In genomic region chr6:158068893-158069799, GRCh38 we compare ENCODE assay signal across 10 cellular contexts.
DNase-seq lines count a peak whose midpoint lies in the region; ATAC-seq and TF ChIP-seq lines count a peak whose summit lies in the region.
"Had no signal": no experiment of that assay in that cellular context is flagged by ENCODE, and none has a peak within 500 bp of the region (broad histone marks: within the 10 kb centered on the region; RNA-seq: fewer than 3 reads in every experiment).

No MANE protein-coding gene starts in this region.

- in situ Hi-C loops in mammary epithelial cell (cut with MboI; ENCODE audit: low sequenced_read_pairs in 2 of 2) = no loop called here

- peak overlapping the region; percentile 49 for H2AFZ ChIP-seq in mammary epithelial cell (ENCODE audit: low read depth, low read length)

- H3K4me1 ChIP-seq in mammary epithelial cell (ENCODE audit: insufficient read depth, low read length) (peaks cover 26% of the 10 kb centered on the region), mucosa of descending colon (ENCODE audit: low read depth) (peaks cover 16% of the 10 kb centered on the region)

- 89% methylated on average over 9 of the region's 14 CpGs for WGBS in mammary epithelial cell (ENCODE audit: low coverage, missing lambda C conversion rate)

- peak; percentile 70 for DNase-seq in AG20443 (ENCODE audit: low spot score)
- DNase-seq in NCI-H1105 (lab: John Stamatoyannopoulos, UW) = peak; percentile 74
- peak; percentile 93 for DNase-seq in mammary epithelial cell
- peak; percentile 76 to 86 (median 83) for DNase-seq in mucosa of descending colon
- no peak for DNase-seq in stimulated activated naive CD4-positive, alpha-beta T cell (lab: John Stamatoyannopoulos, UW)
- DNase-seq: NCI-H2227 treated with DMSO at 0.1 percent for 48 hours had no signal

- no peaks in the 10 kb centered on the region for H3K9me3 ChIP-seq in mammary epithelial cell (replicated peaks; ENCODE audit: insufficient read depth, low read length)
- H3K9me3 ChIP-seq in mucosa of descending colon = no peaks in the 10 kb centered on the region

- ATAC-seq in mucosa of descending colon = peak; percentile 94
- ATAC-seq in GM18498 (IDR thresholded peaks at IDR 0.05; ENCODE audit: unreplicated experiment) = no peak
- no peak for ATAC-seq in GM21360 (IDR thresholded peaks at IDR 0.05; ENCODE audit: unreplicated experiment)
- no peak for ATAC-seq in HG02678 (IDR thresholded peaks at IDR 0.05; ENCODE audit: unreplicated experiment)
- ATAC-seq: GM12878 had no signal

- no TSS peak for BruUV-seq in mammary epithelial cell (replicated peaks; lab: Mats Ljungman, UMichigan)

- dilution Hi-C loops in mammary epithelial cell (cut with HindIII; ENCODE audit: low sequenced_read_pairs) = no loop called here

- peak overlapping the region; percentile 58 for H3K27ac ChIP-seq in mammary epithelial cell (ENCODE audit: insufficient read depth, low read depth, low read length)

- H3K9ac ChIP-seq in mammary epithelial cell (ENCODE audit: insufficient read depth, low read length) = no peak overlapping the region

- H3K4me3 ChIP-seq in mammary epithelial cell (replicated peaks in 1 of 3; ENCODE audit: insufficient read depth in 1 of 3, low read depth in 2 of 3, low read length in 3 of 3) (peak overlapping the region in 1 of 3 experiments; percentile 6), mucosa of descending colon (no peak overlapping the region)
- H3K4me3 ChIP-seq: GM12878 had no signal

- peaks cover 5% of the 10 kb centered on the region for H3K36me3 ChIP-seq in mammary epithelial cell (ENCODE audit: insufficient read depth, low read length)
- peaks cover 3% of the 10 kb centered on the region for H3K36me3 ChIP-seq in mucosa of descending colon (ENCODE audit: low read depth)

- CTCF ChIA-PET in mammary epithelial cell (lab: Charles Lee; ENCODE audit: low non-redundant PET) = interaction anchor here (0.6 kb wide), 1 partner anchor 36 kb away, joined by 4 read pairs; no protein-coding TSS in a partner anchor

- no peaks in the 10 kb centered on the region for H3K79me2 ChIP-seq in mammary epithelial cell (ENCODE audit: insufficient read depth, low read length)

- H3K27me3 ChIP-seq in mammary epithelial cell (ENCODE audit: insufficient read depth, low read length) = no peaks in the 10 kb centered on the region

- H4K20me1 ChIP-seq in mammary epithelial cell (ENCODE audit: insufficient read depth, low read length) = no peaks in the 10 kb centered on the region

- TF ChIP-seq CTCF in mammary epithelial cell (conservative IDR thresholded peaks at IDR 0.05 in 1 of 2, IDR thresholded peaks at IDR 0.05 in 1 of 2; ENCODE audit: extremely low read depth in 1 of 2, insufficient read depth in 1 of 2, low read depth in 1 of 2, low read length in 2 of 2) = peak in 1 of 2 donors; percentile 5
- no peak for TF ChIP-seq CTCF in mucosa of descending colon (IDR thresholded peaks at IDR 0.05)

- intact Hi-C loops in mammary epithelial cell (cut with micrococcal nuclease) = loop anchor here (2.0 kb wide), 2 partner anchors 26 to 42 kb away; no protein-coding TSS in a partner anchor
- intact Hi-C loops in mucosa of descending colon (cut with DNase I, micrococcal nuclease) = no loop called here

- H3K4me2 ChIP-seq in mammary epithelial cell (ENCODE audit: insufficient read depth, low read depth, low read length) = peak overlapping the region; percentile 57

Comparison
In these comparisons a context has a peak if more than half of its experiments do, and no peak if none do; other contexts are left out.
1. DNase-seq: peak in AG20443 (single experiment), NCI-H1105 (single experiment), mammary epithelial cell (single experiment) and mucosa of descending colon (3 of 3); none in stimulated activated naive CD4-positive, alpha-beta T cell (0 of 6).